Comparison of ENCODE assay signal across 8 cellular contexts in the genomic region with DNA sequence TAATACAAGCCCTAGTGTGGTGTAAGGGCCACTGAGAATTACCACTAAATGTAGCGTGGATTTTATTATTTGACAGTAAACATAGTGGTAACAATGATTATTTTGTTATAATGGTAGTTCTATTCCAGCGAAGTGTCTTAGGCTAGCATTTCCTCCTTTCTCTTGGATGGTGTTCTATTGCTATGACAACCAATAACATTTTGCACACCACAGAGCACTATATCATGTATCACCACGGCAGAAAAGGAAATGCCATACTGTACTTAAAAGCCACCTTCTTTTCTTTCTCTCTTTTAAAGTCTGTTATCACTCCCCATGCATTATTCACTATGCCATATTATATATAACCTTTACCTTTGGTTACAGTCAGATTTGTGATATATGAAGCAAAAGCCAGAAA.
A peak's percentile ranks its signal among the peaks of the same experiment; 100 is the strongest.
DNase-seq lines count a peak whose midpoint lies in the region; ATAC-seq and TF ChIP-seq lines count a peak whose summit lies in the region.

No MANE protein-coding gene starts in this region.

- H3K4me3 ChIP-seq in brain microvascular endothelial cell (ENCODE audit: low read depth, low read length) (no peak overlapping the region), mucosa of descending colon (no peak overlapping the region)
- no peak overlapping the region for H3K4me3 ChIP-seq in effector memory CD4-positive, alpha-beta T cell (ENCODE audit: insufficient read depth, low read depth, low read length, poor library complexity, severe bottlenecking)

- no peaks in the 10 kb centered on the region for H3K36me3 ChIP-seq in brain microvascular endothelial cell (replicated peaks)
- H3K36me3 ChIP-seq in mucosa of descending colon (ENCODE audit: low read depth), result no peaks in the 10 kb centered on the region
- peaks cover 6% of the 10 kb centered on the region for H3K36me3 ChIP-seq in effector memory CD4-positive, alpha-beta T cell (ENCODE audit: control insufficient read depth, insufficient read depth, low read length)

- H3K27me3 ChIP-seq in brain microvascular endothelial cell (replicated peaks), result no peaks in the 10 kb centered on the region
- no peaks in the 10 kb centered on the region for H3K27me3 ChIP-seq in effector memory CD4-positive, alpha-beta T cell (replicated peaks; ENCODE audit: control insufficient read depth, insufficient read depth, low read length, poor library complexity, severe bottlenecking)

- H3K4me1 ChIP-seq in mucosa of descending colon (ENCODE audit: low read depth), result peaks cover 14% of the 10 kb centered on the region
- H3K4me1 ChIP-seq in effector memory CD4-positive, alpha-beta T cell (ENCODE audit: control insufficient read depth, insufficient read depth, low read length, poor library complexity, severe bottlenecking), result peaks cover 7% of the 10 kb centered on the region

- no peak for TF ChIP-seq CTCF in brain microvascular endothelial cell (IDR thresholded peaks at IDR 0.05; ENCODE audit: low read depth, low read length, missing control alignments)
- no peak for TF ChIP-seq CTCF in mucosa of descending colon (IDR thresholded peaks at IDR 0.05)

- ATAC-seq in mucosa of descending colon (peak; percentile 95), HG03280 (IDR thresholded peaks at IDR 0.05; ENCODE audit: unreplicated experiment) (no peak)

- intact Hi-C loops in mucosa of descending colon (cut with DNase I, micrococcal nuclease), result no loop called here
- intact Hi-C loops in posterior cingulate gyrus (cut with DNase I), result no loop called here

- H3K27ac ChIP-seq in brain microvascular endothelial cell, result peak overlapping the region; percentile 71
- no peak overlapping the region for H3K27ac ChIP-seq in effector memory CD4-positive, alpha-beta T cell (ENCODE audit: insufficient read depth, low read length, poor library complexity, severe bottlenecking)

- peak; percentile 90 for DNase-seq in DMS153 treated with DMSO at 0.1 percent for 48 hours (lab: John Stamatoyannopoulos, UW; ENCODE audit: unreplicated experiment)
- peak; percentile 49 for DNase-seq in NCI-H1436 treated with DMSO at 0.1 percent for 48 hours (lab: John Stamatoyannopoulos, UW)
- peak; percentile 74 for DNase-seq in brain microvascular endothelial cell
- no peak for DNase-seq in mucosa of descending colon
- no peak for DNase-seq in posterior cingulate gyrus
- no peak for DNase-seq in effector memory CD4-positive, alpha-beta T cell
- no peak for DNase-seq in nucleus accumbens (lab: John Stamatoyannopoulos, UW)

- in situ Hi-C loops in brain microvascular endothelial cell (cut with HindIII; ENCODE audit: low pct_ligation_motif_present, low sequenced_read_pairs), result no loop called here

- H3K9me3 ChIP-seq in mucosa of descending colon, result no peaks in the 10 kb centered on the region
- no peaks in the 10 kb centered on the region for H3K9me3 ChIP-seq in effector memory CD4-positive, alpha-beta T cell (ENCODE audit: control insufficient read depth, low read length)

Comparison
In these comparisons a context has a peak if more than half of its experiments do, and no peak if none do; other contexts are left out.
1. DNase-seq: peak in DMS153 treated with DMSO at 0.1 percent for 48 hours (single experiment), NCI-H1436 treated with DMSO at 0.1 percent for 48 hours (single experiment) and brain microvascular endothelial cell (single experiment); none in mucosa of descending colon (0 of 3), posterior cingulate gyrus (0 of 10), effector memory CD4-positive, alpha-beta T cell (0 of 3) and nucleus accumbens (0 of 56).